In genomic region chr17:73471924-73472323, GRCh38 we compare ENCODE assay signal across 36 cellular contexts.
"Had no signal": no experiment of that assay in that cellular context is flagged by ENCODE, and none has a peak within 500 bp of the region (broad histone marks: within the 10 kb centered on the region; RNA-seq: fewer than 3 reads in every experiment).

No MANE protein-coding gene starts in this region.

- H3K36me3 ChIP-seq: MG63 had no signal

- H3K27me3 ChIP-seq: MG63 had no signal

- H3K4me3 ChIP-seq: MG63 had no signal

- DNase-seq: Karpas-422, Kasumi-1, MG63, MM.1S, MV-4-11, NCI-H1048, NCI-H1092, NCI-H1092 treated with DMSO at 0.1 percent for 48 hours, NCI-H1105, NCI-H1105 treated with DMSO at 0.1 percent for 48 hours, NCI-H1417, NCI-H1417 treated with DMSO at 0.1 percent for 48 hours, NCI-H1436, NCI-H1436 treated with DMSO at 0.1 percent for 48 hours, NCI-H146, NCI-H1694, NCI-H1694 treated with DMSO at 0.1 percent for 48 hours, NCI-H187, NCI-H187 treated with DMSO at 0.1 percent for 48 hours, NCI-H1930, NCI-H2029, NCI-H2029 treated with DMSO at 0.1 percent for 48 hours, NCI-H2081, NCI-H2081 treated with DMSO at 0.1 percent for 48 hours, NCI-H2107, NCI-H2171, NCI-H2171 treated with DMSO at 0.1 percent for 48 hours, NCI-H2227 treated with DMSO at 0.1 percent for 48 hours, NCI-H226, NCI-H345, NCI-H446, NCI-H446 treated with DMSO at 0.1 percent for 48 hours, NCI-H510A, NCI-H510A treated with DMSO at 0.1 percent for 48 hours, NCI-H524, NCI-H524 treated with DMSO at 0.1 percent for 48 hours had no signal

- H3K9me3 ChIP-seq: MG63 had no signal
